ENCODE assay signal across 33 cellular contexts in genomic region chr14:77286554-77286953, GRCh38. TPM values are rescaled to one million over a fixed set of nuclear protein-coding genes. Genes with fewer than 3 reads are reported as not detected.
"Had no signal": no experiment of that assay in that cellular context is flagged by ENCODE, and none has a peak within 500 bp of the region (broad histone marks: within the 10 kb centered on the region; RNA-seq: fewer than 3 reads in every experiment).

No MANE protein-coding gene starts in this region.

- DNase-seq: colonic mucosa; cortex of kidney; effector CD8-positive, alpha-beta T cell; effector memory CD8-positive, alpha-beta T cell; endodermal cell; erythroblast; esophagus squamous epithelium; foreskin fibroblast; foreskin melanocyte; gastrocnemius medialis; glutamatergic neuron; head of caudate nucleus; heart right ventricle; hippocampal formation; left cardiac atrium; left lung; left ventricle myocardium superior; lower lobe of right lung; mesenchymal stem cell; midbrain; naive thymus-derived CD4-positive, alpha-beta T cell had no signal

- H3K4me3 Mint-ChIP-seq: dendritic cell treated with granulocyte-macrophage colony-stimulating factor and Interleukin-4, amounts not matched to agents 40 ng/mL and 50 ng/mL, for 4 days; effector memory CD8-positive, alpha-beta T cell; endodermal cell; naive thymus-derived CD4-positive, alpha-beta T cell had no signal

- H3K27ac Mint-ChIP-seq: dendritic cell treated with granulocyte-macrophage colony-stimulating factor and Interleukin-4, amounts not matched to agents 40 ng/mL and 50 ng/mL, for 4 days; effector memory CD8-positive, alpha-beta T cell; endodermal cell; naive thymus-derived CD4-positive, alpha-beta T cell had no signal

- H3K27me3 ChIP-seq: colonic mucosa, esophagus squamous epithelium, gastrocnemius medialis, heart right ventricle, left lung had no signal

- H3K27ac ChIP-seq: colonic mucosa, epithelial cell of prostate, esophagus squamous epithelium, gastrocnemius medialis, heart right ventricle, left lung, lower lobe of right lung had no signal

- H3K4me3 ChIP-seq: colonic mucosa, esophagus squamous epithelium, gastrocnemius medialis, heart right ventricle, left lung, lower lobe of right lung had no signal

- H3K27me3 Mint-ChIP-seq: dendritic cell treated with granulocyte-macrophage colony-stimulating factor and Interleukin-4, amounts not matched to agents 40 ng/mL and 50 ng/mL, for 4 days; effector memory CD8-positive, alpha-beta T cell; naive thymus-derived CD4-positive, alpha-beta T cell had no signal

- H3K9me3 Mint-ChIP-seq: dendritic cell treated with granulocyte-macrophage colony-stimulating factor and Interleukin-4, amounts not matched to agents 40 ng/mL and 50 ng/mL, for 4 days; effector memory CD8-positive, alpha-beta T cell; endodermal cell; naive thymus-derived CD4-positive, alpha-beta T cell had no signal

- H3K4me1 ChIP-seq: colonic mucosa, esophagus squamous epithelium, gastrocnemius medialis, heart right ventricle, left lung, lower lobe of right lung had no signal

- H3K9me3 ChIP-seq: colonic mucosa, esophagus squamous epithelium, gastrocnemius medialis, heart right ventricle, left lung, lower lobe of right lung had no signal

- H3K36me3 ChIP-seq: colonic mucosa had no signal

- ATAC-seq: effector memory CD8-positive, alpha-beta T cell; esophagus mucosa; gastrocnemius medialis; heart right ventricle; left cardiac atrium; left lung; left ventricle myocardium superior; lower lobe of right lung; naive thymus-derived CD4-positive, alpha-beta T cell had no signal

- FAIRE-seq: islet of Langerhans, keratinocyte had no signal

RNA-seq across cellular contexts. Expression of gene NGB, which starts 15.5 kb away (rescaled TPM):
- total RNA-seq: dermis microvascular lymphatic vessel endothelial cell; endodermal cell; esophagus mucosa; esophagus squamous epithelium; gastrocnemius medialis; glomerular endothelial cell; heart right ventricle; kidney epithelial cell; left cardiac atrium; left lung; left ventricle myocardium superior; lower leg skin; lower lobe of right lung; lung microvascular endothelial cell; mononuclear cell; mucosa of gallbladder; naive thymus-derived CD4-positive, alpha-beta T cell had no signal
- polyA plus RNA-seq: heart right ventricle; keratinocyte; naive thymus-derived CD4-positive, alpha-beta T cell had no signal
